Comparison of ENCODE assay signal across 24 cellular contexts in the genomic region with DNA sequence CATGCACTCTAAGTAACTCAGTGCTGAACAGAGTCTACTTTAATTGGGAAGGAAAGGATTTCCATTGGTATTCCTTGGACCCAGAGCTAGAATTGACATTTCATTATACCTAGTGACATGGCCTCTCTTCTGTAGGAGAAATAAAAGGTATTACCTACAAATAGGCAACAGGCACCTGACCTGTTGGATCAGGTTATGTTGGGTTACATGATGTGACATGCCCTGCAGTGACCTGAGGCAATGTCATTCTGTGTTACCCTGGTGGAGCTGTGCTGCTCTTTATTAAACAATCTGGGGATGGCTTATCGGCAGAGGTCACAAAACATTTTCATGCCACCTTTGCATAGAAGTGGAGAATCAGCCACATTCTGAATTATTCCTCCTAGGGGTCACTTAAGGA.
"Had no signal": no experiment of that assay in that cellular context is flagged by ENCODE, and none has a peak within 500 bp of the region (broad histone marks: within the 10 kb centered on the region; RNA-seq: fewer than 3 reads in every experiment).

No MANE protein-coding gene starts in this region.

- H3K27ac ChIP-seq: KMS-11, SJSA1, SK-N-MC had no signal

- DNase-seq: Kasumi-1, MV-4-11, NCI-H1048, NCI-H1105, NCI-H1436 treated with DMSO at 0.1 percent for 48 hours, NCI-H1694, NCI-H187 treated with DMSO at 0.1 percent for 48 hours, NCI-H2029 treated with DMSO at 0.1 percent for 48 hours, NCI-H2171, NCI-H226, NCI-H446, NCI-H510A, NCI-H524 treated with DMSO at 0.1 percent for 48 hours, NCI-H69, NCI-H774, Right ventricle myocardium superior, RPMI8226, SIG-M5 had no signal

- H3K9ac ChIP-seq: KMS-11 had no signal

- ATAC-seq: HepG2, K562 had no signal

- FAIRE-seq: HepG2, K562, RCC 7860 had no signal

- H3K9me3 ChIP-seq: SJSA1 had no signal

- H3K36me3 ChIP-seq: SJSA1 had no signal

- H3K27me3 ChIP-seq: SJSA1 had no signal

- H3K4me3 ChIP-seq: K562, SJSA1, SK-N-MC had no signal

- H3K4me2 ChIP-seq: KMS-11 had no signal
